Comparison of ENCODE assay signal across 12 cellular contexts in the genomic region with DNA sequence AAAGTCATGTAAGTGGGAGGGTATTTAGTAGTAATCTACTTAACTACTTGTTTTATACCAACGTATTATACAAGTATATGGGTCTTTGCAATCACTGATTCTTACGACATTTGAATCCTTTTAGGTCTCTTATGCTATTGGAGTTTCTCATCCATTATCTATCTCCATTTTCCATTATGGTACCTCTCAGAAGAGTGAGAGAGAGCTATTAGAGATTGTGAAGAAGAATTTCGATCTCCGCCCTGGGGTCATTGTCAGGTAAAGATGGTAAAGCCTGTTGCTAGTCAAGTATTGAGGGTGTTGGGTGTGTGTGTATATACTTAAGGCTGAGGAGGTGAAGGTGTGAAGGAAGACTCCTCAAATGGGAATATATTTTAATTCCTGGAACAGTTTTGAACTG. TPM values are rescaled to one million over a fixed set of nuclear protein-coding genes. Genes with fewer than 3 reads are reported as not detected.
DNase-seq lines count a peak whose midpoint lies in the region; TF ChIP-seq lines count a peak whose summit lies in the region.
"Had no signal": no experiment of that assay in that cellular context is flagged by ENCODE, and none has a peak within 500 bp of the region (broad histone marks: within the 10 kb centered on the region; RNA-seq: fewer than 3 reads in every experiment).

No MANE protein-coding gene starts in this region.

- H3K36me3 ChIP-seq in SK-N-MC (ENCODE audit: insufficient read depth, low read length) (peaks cover 74% of the 10 kb centered on the region), smooth muscle cell (ENCODE audit: low read depth) (peaks cover 19% of the 10 kb centered on the region)

- peak overlapping the region; percentile 99 for H3K4me2 ChIP-seq in smooth muscle cell

- peak overlapping the region; percentile 50 for H3K27ac Mint-ChIP-seq in activated CD4-positive, alpha-beta memory T cell treated with anti-CD3 and anti-CD28 coated beads for 36 hours
- H3K27ac Mint-ChIP-seq in activated CD4-positive, alpha-beta memory T cell treated with anti-CD3 and anti-CD28 coated beads, Interleukin-2, amount 10 ng/mL, durations not matched to agents 7 days and 5 days, result no peak overlapping the region

- intact Hi-C loops in activated CD4-positive, alpha-beta memory T cell treated with anti-CD3 and anti-CD28 coated beads for 36 hours (cut with micrococcal nuclease), result no loop called here

- no peak overlapping the region for H3K9ac ChIP-seq in SK-N-MC (ENCODE audit: insufficient read length)
- H3K9ac ChIP-seq in smooth muscle cell (ENCODE audit: low read depth), result no peak overlapping the region

- POLR2A ChIA-PET in activated CD4-positive, alpha-beta memory T cell treated with anti-CD3 and anti-CD28 coated beads for 36 hours (lab: Charles Lee), result interaction anchor here (2.2 to 4.5 kb wide), 3 partner anchors 9 to 124 kb away, joined by 10 to 30 read pairs (median 19); partner anchors contain the start of genes GGCX and SH2D6
- POLR2A ChIA-PET in activated CD4-positive, alpha-beta memory T cell treated with anti-CD3 and anti-CD28 coated beads, Interleukin-2, amount 10 ng/mL, durations not matched to agents 7 days and 5 days (lab: Charles Lee), result interaction anchor here (0.9 to 8.5 kb wide), 3 partner anchors 15 to 123 kb away, joined by 3 to 126 read pairs (median 8); partner anchors contain the start of genes GGCX and SH2D6

- H3K4me3 ChIP-seq in SK-N-MC (no peak overlapping the region; the same call in 1 of the 2 replicates), smooth muscle cell (no peak overlapping the region)

- H3K4me3 Mint-ChIP-seq in activated CD4-positive, alpha-beta memory T cell treated with anti-CD3 and anti-CD28 coated beads for 36 hours, result peak overlapping the region; percentile 92
- no peak overlapping the region for H3K4me3 Mint-ChIP-seq in activated CD4-positive, alpha-beta memory T cell treated with anti-CD3 and anti-CD28 coated beads, Interleukin-2, amount 10 ng/mL, durations not matched to agents 7 days and 5 days

- H3F3A ChIP-seq in smooth muscle cell (ENCODE audit: low read depth), result peaks cover 66% of the 10 kb centered on the region

- H3K9me3 ChIP-seq in SK-N-MC (ENCODE audit: low read depth, low read length) (no peaks in the 10 kb centered on the region), smooth muscle cell (replicated peaks; ENCODE audit: low read depth) (no peaks in the 10 kb centered on the region)

- peaks cover 27% of the 10 kb centered on the region for H3K4me1 ChIP-seq in smooth muscle cell (ENCODE audit: low read depth)

- H3K27ac ChIP-seq in SK-N-MC (peak overlapping the region; percentile 56), smooth muscle cell (ENCODE audit: low read depth) (peak overlapping the region; percentile 41)

- DNase-seq in activated CD4-positive, alpha-beta memory T cell treated with anti-CD3 and anti-CD28 coated beads for 36 hours, result no peak
- DNase-seq in activated CD4-positive, alpha-beta memory T cell treated with anti-CD3 and anti-CD28 coated beads, Interleukin-2, amount 10 ng/mL, durations not matched to agents 7 days and 5 days, result no peak
- no peak for DNase-seq in SK-N-MC (ENCODE audit: low read depth, low spot score)
- no peak for DNase-seq in erythroblast (lab: John Stamatoyannopoulos, UW)
- no peak for DNase-seq in smooth muscle cell (lab: John Stamatoyannopoulos, UW; ENCODE audit: unreplicated experiment)
- DNase-seq in 8988T, result no peak
- DNase-seq in COLO668 (lab: John Stamatoyannopoulos, UW; ENCODE audit: unreplicated experiment), result no peak
- no peak for DNase-seq in islet precursor cell
- DNase-seq: activated effector memory CD4-positive, alpha-beta T cell treated with Interleukin-2 at 50 U/mL for 16 hours; GOT3; kidney; posterior cingulate gyrus had no signal

- peaks cover 77% of the 10 kb centered on the region for H4K20me1 ChIP-seq in smooth muscle cell (ENCODE audit: low read depth)

- TF ChIP-seq CTCF in smooth muscle cell (IDR thresholded peaks at IDR 0.05; ENCODE audit: borderline replicate concordance, insufficient read depth, poor library complexity, severe bottlenecking), result no peak

- H3K36me3 Mint-ChIP-seq in activated CD4-positive, alpha-beta memory T cell treated with anti-CD3 and anti-CD28 coated beads for 36 hours, result peaks cover 68% of the 10 kb centered on the region
- peaks cover 75% of the 10 kb centered on the region for H3K36me3 Mint-ChIP-seq in activated CD4-positive, alpha-beta memory T cell treated with anti-CD3 and anti-CD28 coated beads, Interleukin-2, amount 10 ng/mL, durations not matched to agents 7 days and 5 days (ENCODE audit: low read depth)

- CTCF ChIA-PET in activated CD4-positive, alpha-beta memory T cell treated with anti-CD3 and anti-CD28 coated beads for 36 hours (lab: Charles Lee), result interaction anchor here (7.6 to 8.7 kb wide), 2 partner anchors 7 to 123 kb away, joined by 53 to 62 read pairs; partner anchors contain the start of gene SH2D6
- CTCF ChIA-PET in activated CD4-positive, alpha-beta memory T cell treated with anti-CD3 and anti-CD28 coated beads, Interleukin-2, amount 10 ng/mL, durations not matched to agents 7 days and 5 days (lab: Charles Lee), result interaction anchor here (1.0 to 4.2 kb wide), 3 partner anchors 9 to 123 kb away, joined by 3 to 36 read pairs (median 3); no protein-coding TSS in a partner anchor

- peaks cover 45% of the 10 kb centered on the region for H3K79me2 ChIP-seq in smooth muscle cell (ENCODE audit: low read depth)

- no peaks in the 10 kb centered on the region for H3K27me3 ChIP-seq in smooth muscle cell (ENCODE audit: low read depth)

- WGBS in smooth muscle cell (ENCODE audit: low lambda C conversion rate), result 94% methylated on average over 4 of the region's 4 CpGs

- H3K27me3 Mint-ChIP-seq in activated CD4-positive, alpha-beta memory T cell treated with anti-CD3 and anti-CD28 coated beads for 36 hours, result no peaks in the 10 kb centered on the region
- H3K27me3 Mint-ChIP-seq in activated CD4-positive, alpha-beta memory T cell treated with anti-CD3 and anti-CD28 coated beads, Interleukin-2, amount 10 ng/mL, durations not matched to agents 7 days and 5 days, result no peaks in the 10 kb centered on the region

- no peaks in the 10 kb centered on the region for H3K9me3 Mint-ChIP-seq in activated CD4-positive, alpha-beta memory T cell treated with anti-CD3 and anti-CD28 coated beads for 36 hours
- no peaks in the 10 kb centered on the region for H3K9me3 Mint-ChIP-seq in activated CD4-positive, alpha-beta memory T cell treated with anti-CD3 and anti-CD28 coated beads, Interleukin-2, amount 10 ng/mL, durations not matched to agents 7 days and 5 days

- H2AFZ ChIP-seq in smooth muscle cell (ENCODE audit: low read depth), result no peak overlapping the region

- TF ChIP-seq POLR2A in erythroblast (IDR thresholded peaks at IDR 0.05; ENCODE audit: low read length), result peak; percentile 3

- peaks cover 37% of the 10 kb centered on the region for H3K4me1 Mint-ChIP-seq in activated CD4-positive, alpha-beta memory T cell treated with anti-CD3 and anti-CD28 coated beads for 36 hours (ENCODE audit: low read depth)
- peaks cover 41% of the 10 kb centered on the region for H3K4me1 Mint-ChIP-seq in activated CD4-positive, alpha-beta memory T cell treated with anti-CD3 and anti-CD28 coated beads, Interleukin-2, amount 10 ng/mL, durations not matched to agents 7 days and 5 days

RNA-seq across cellular contexts. Expression of gene MAT2A, which starts 3.8 kb away (rescaled TPM):
- 100 to 1,000 TPM; 196 to 208 TPM for total RNA-seq in activated CD4-positive, alpha-beta memory T cell treated with anti-CD3 and anti-CD28 coated beads for 36 hours
- total RNA-seq in activated CD4-positive, alpha-beta memory T cell treated with anti-CD3 and anti-CD28 coated beads, Interleukin-2, amount 10 ng/mL, durations not matched to agents 7 days and 5 days, result 100 to 1,000 TPM; 196 to 199 TPM
- total RNA-seq in smooth muscle cell, result 93.8 and 108 TPM in 2 replicates
- 108 and 126 TPM in 2 replicates for polyA plus RNA-seq in smooth muscle cell

RNA-seq across cellular contexts. Expression of gene GGCX, which starts 18.5 kb away (rescaled TPM):
- total RNA-seq in activated CD4-positive, alpha-beta memory T cell treated with anti-CD3 and anti-CD28 coated beads for 36 hours, result 10 to 100 TPM; 24.2 to 25.2 TPM
- total RNA-seq in activated CD4-positive, alpha-beta memory T cell treated with anti-CD3 and anti-CD28 coated beads, Interleukin-2, amount 10 ng/mL, durations not matched to agents 7 days and 5 days, result 10 to 100 TPM; 22.5 to 22.8 TPM
- total RNA-seq in smooth muscle cell, result 44.0 and 83.2 TPM in 2 replicates
- 33.2 and 44.5 TPM in 2 replicates for polyA plus RNA-seq in smooth muscle cell

RNA-seq across cellular contexts. Expression of gene VAMP8, which starts 34.6 kb away (rescaled TPM):
- total RNA-seq in activated CD4-positive, alpha-beta memory T cell treated with anti-CD3 and anti-CD28 coated beads for 36 hours, result 100 to 1,000 TPM; 112 to 114 TPM
- 100 to 1,000 TPM; 132 to 133 TPM for total RNA-seq in activated CD4-positive, alpha-beta memory T cell treated with anti-CD3 and anti-CD28 coated beads, Interleukin-2, amount 10 ng/mL, durations not matched to agents 7 days and 5 days
- 9.4 and 15.1 TPM in 2 replicates for total RNA-seq in smooth muscle cell
- polyA plus RNA-seq in smooth muscle cell, result 17.5 and 72.9 TPM in 2 replicates

RNA-seq across cellular contexts. Expression of gene VAMP5, which starts 41.5 kb away (rescaled TPM):
- 10 to 100 TPM; 49.7 to 51.9 TPM for total RNA-seq in activated CD4-positive, alpha-beta memory T cell treated with anti-CD3 and anti-CD28 coated beads for 36 hours
- 10 to 100 TPM; 89.6 to 91.8 TPM for total RNA-seq in activated CD4-positive, alpha-beta memory T cell treated with anti-CD3 and anti-CD28 coated beads, Interleukin-2, amount 10 ng/mL, durations not matched to agents 7 days and 5 days
- 5.0 and 6.6 TPM in 2 replicates for total RNA-seq in smooth muscle cell
- polyA plus RNA-seq in smooth muscle cell, result 35.0 and 35.9 TPM in 2 replicates

RNA-seq across cellular contexts. Expression of gene RNF181, which starts 52.8 kb away (rescaled TPM):
- total RNA-seq in activated CD4-positive, alpha-beta memory T cell treated with anti-CD3 and anti-CD28 coated beads for 36 hours, result 100 to 1,000 TPM; 120 to 124 TPM
- total RNA-seq in activated CD4-positive, alpha-beta memory T cell treated with anti-CD3 and anti-CD28 coated beads, Interleukin-2, amount 10 ng/mL, durations not matched to agents 7 days and 5 days, result 100 to 1,000 TPM; 117 to 121 TPM
- total RNA-seq in smooth muscle cell, result 167 and 195 TPM in 2 replicates
- polyA plus RNA-seq in smooth muscle cell, result 316 and 328 TPM in 2 replicates
